ENCODE assay signal across 9 cellular contexts in the genomic region with DNA sequence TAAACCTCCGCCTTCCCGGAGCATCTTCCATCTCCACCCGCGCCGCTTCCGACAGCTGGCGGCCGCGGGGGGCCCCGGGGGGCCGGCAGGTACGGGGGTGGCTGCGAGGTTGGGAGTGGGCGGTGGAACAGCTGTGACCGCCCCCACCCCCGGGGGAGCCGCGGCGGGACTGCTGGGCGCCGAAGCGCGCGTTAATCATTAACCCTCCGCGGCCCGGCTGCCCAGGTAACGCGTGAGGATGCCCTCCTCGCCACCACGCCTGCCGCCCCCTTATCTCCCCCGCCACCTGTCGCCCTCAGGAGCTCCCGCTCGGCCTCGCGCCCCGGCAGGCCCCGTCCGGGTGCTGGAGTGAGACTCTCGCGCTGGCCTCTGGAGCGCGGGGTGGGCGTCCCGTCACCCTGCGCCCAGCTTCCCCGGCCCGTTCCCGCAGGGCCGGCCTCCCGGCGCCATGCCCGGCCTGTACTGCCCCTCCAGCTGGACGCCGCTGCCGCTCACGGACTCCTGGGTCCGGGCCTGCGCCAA. TPM values are rescaled to one million over a fixed set of nuclear protein-coding genes. Genes with fewer than 3 reads are reported as not detected.
DNase-seq lines count a peak whose midpoint lies in the region; FAIRE-seq and TF ChIP-seq lines count a peak whose summit lies in the region.
"Had no signal": no experiment of that assay in that cellular context is flagged by ENCODE, and none has a peak within 500 bp of the region (broad histone marks: within the 10 kb centered on the region; RNA-seq: fewer than 3 reads in every experiment).

No MANE protein-coding gene starts in this region.

- no peak overlapping the region for H3K27ac Mint-ChIP-seq in activated T-helper 2 cell treated with anti-CD3 and anti-CD28 coated beads, Interferon-gamma antibody, Interleukin-2, Interleukin-4, amounts not matched to agents 10 μg/mL and 5 μg/mL and 100 μg/mL, durations not matched to agents 14 hours and 24 hours and 36 hours

- H3K9me3 ChIP-seq in neuron (ENCODE audit: low read length) = peaks cover 2% of the 10 kb centered on the region

- peaks cover 82% of the 10 kb centered on the region for H3K27me3 ChIP-seq in neuron (ENCODE audit: insufficient read depth, low read length)

- H3K4me3 ChIP-seq in LNCaP clone FGC (ENCODE audit: low read depth, low read length) = peak overlapping the region; percentile 39
- H3K4me3 ChIP-seq in neuron (ENCODE audit: low read length) = no peak overlapping the region

- no peak for FAIRE-seq in D721Med (lab: Jason Lieb, UNC)

- H3K4me1 ChIP-seq in neuron (ENCODE audit: insufficient read depth, low read length) = peaks cover 10% of the 10 kb centered on the region

- intact Hi-C loops in activated T-helper 2 cell treated with anti-CD3 and anti-CD28 coated beads, Interferon-gamma antibody, Interleukin-2, Interleukin-4, amounts not matched to agents 10 μg/mL and 5 μg/mL and 100 μg/mL, durations not matched to agents 14 hours and 24 hours and 36 hours (cut with micrococcal nuclease) = no loop called here

- DNase-seq in D721Med (ENCODE audit: insufficient read length, low spot score) (peak; percentile 58), LNCaP clone FGC (ENCODE audit: low read depth) (no peak), cerebellum (ENCODE audit: low spot score) (peak; percentile 25), NCI-H1436 (lab: John Stamatoyannopoulos, UW) (no peak), islet precursor cell (no peak)
- no peak for DNase-seq in activated CD4-positive, CD25-positive, alpha-beta regulatory T cell treated with anti-CD3 and anti-CD28 coated beads, Interleukin-2, amount 50 U/mL, for 72 hours
- no peak for DNase-seq in activated T-helper 2 cell treated with anti-CD3 and anti-CD28 coated beads, Interferon-gamma antibody, Interleukin-2, Interleukin-4, amounts not matched to agents 10 μg/mL and 5 μg/mL and 100 μg/mL, durations not matched to agents 14 hours and 24 hours and 36 hours (ENCODE audit: low spot score)

- peak overlapping the region; percentile 82 for H2AFZ ChIP-seq in neuron (ENCODE audit: low read depth, low read length)

- no peaks in the 10 kb centered on the region for H3K36me3 ChIP-seq in neuron (ENCODE audit: insufficient read depth, low read length)

- no peaks in the 10 kb centered on the region for H3K36me3 Mint-ChIP-seq in activated T-helper 2 cell treated with anti-CD3 and anti-CD28 coated beads, Interferon-gamma antibody, Interleukin-2, Interleukin-4, amounts not matched to agents 10 μg/mL and 5 μg/mL and 100 μg/mL, durations not matched to agents 14 hours and 24 hours and 36 hours (ENCODE audit: low read depth)

- H3K27me3 Mint-ChIP-seq in activated T-helper 2 cell treated with anti-CD3 and anti-CD28 coated beads, Interferon-gamma antibody, Interleukin-2, Interleukin-4, amounts not matched to agents 10 μg/mL and 5 μg/mL and 100 μg/mL, durations not matched to agents 14 hours and 24 hours and 36 hours (ENCODE audit: low read depth) = peaks cover 52% of the 10 kb centered on the region

- H3K9me3 Mint-ChIP-seq in activated T-helper 2 cell treated with anti-CD3 and anti-CD28 coated beads, Interferon-gamma antibody, Interleukin-2, Interleukin-4, amounts not matched to agents 10 μg/mL and 5 μg/mL and 100 μg/mL, durations not matched to agents 14 hours and 24 hours and 36 hours = no peaks in the 10 kb centered on the region

- H3K4me3 Mint-ChIP-seq in activated T-helper 2 cell treated with anti-CD3 and anti-CD28 coated beads, Interferon-gamma antibody, Interleukin-2, Interleukin-4, amounts not matched to agents 10 μg/mL and 5 μg/mL and 100 μg/mL, durations not matched to agents 14 hours and 24 hours and 36 hours (ENCODE audit: low read depth) = no peak overlapping the region

- H3K4me1 Mint-ChIP-seq in activated T-helper 2 cell treated with anti-CD3 and anti-CD28 coated beads, Interferon-gamma antibody, Interleukin-2, Interleukin-4, amounts not matched to agents 10 μg/mL and 5 μg/mL and 100 μg/mL, durations not matched to agents 14 hours and 24 hours and 36 hours (ENCODE audit: low read depth) = peaks cover 6% of the 10 kb centered on the region

- TF ChIP-seq CTCF in D721Med (IDR thresholded peaks at IDR 0.05; ENCODE audit: insufficient read depth, missing control alignments) = no peak
- no peak for TF ChIP-seq CTCF in LNCaP clone FGC (IDR thresholded peaks at IDR 0.05; ENCODE audit: control insufficient read depth, extremely low read depth, insufficient read depth)

RNA-seq across cellular contexts. Expression of a gene that starts 0.8 kb away (rescaled TPM):
- total RNA-seq in cerebellum = 6.6 TPM
- 0.11 TPM in 1 of 2 replicates, not detected in the other for total RNA-seq in activated T-helper 2 cell treated with anti-CD3 and anti-CD28 coated beads, Interferon-gamma antibody, Interleukin-2, Interleukin-4, amounts not matched to agents 10 μg/mL and 5 μg/mL and 100 μg/mL, durations not matched to agents 14 hours and 24 hours and 36 hours

RNA-seq across cellular contexts. Expression of a gene that starts 18.6 kb away (rescaled TPM):
- total RNA-seq in cerebellum = 13.7 TPM
- 64.0 and 66.6 TPM in 2 replicates for total RNA-seq in activated T-helper 2 cell treated with anti-CD3 and anti-CD28 coated beads, Interferon-gamma antibody, Interleukin-2, Interleukin-4, amounts not matched to agents 10 μg/mL and 5 μg/mL and 100 μg/mL, durations not matched to agents 14 hours and 24 hours and 36 hours

RNA-seq across cellular contexts. Expression of a gene that starts 19.3 kb away (rescaled TPM):
- 0.91 TPM for total RNA-seq in cerebellum
- 9.5 and 10.6 TPM in 2 replicates for total RNA-seq in activated T-helper 2 cell treated with anti-CD3 and anti-CD28 coated beads, Interferon-gamma antibody, Interleukin-2, Interleukin-4, amounts not matched to agents 10 μg/mL and 5 μg/mL and 100 μg/mL, durations not matched to agents 14 hours and 24 hours and 36 hours

RNA-seq across cellular contexts. Expression of a gene that starts 31.2 kb away (rescaled TPM):
- 5.8 TPM for total RNA-seq in cerebellum
- 0.18 TPM in 1 of 2 replicates, not detected in the other for total RNA-seq in activated T-helper 2 cell treated with anti-CD3 and anti-CD28 coated beads, Interferon-gamma antibody, Interleukin-2, Interleukin-4, amounts not matched to agents 10 μg/mL and 5 μg/mL and 100 μg/mL, durations not matched to agents 14 hours and 24 hours and 36 hours
- total RNA-seq: dermis blood vessel endothelial cell had no signal

RNA-seq across cellular contexts. Expression of a gene that starts 44.1 kb away (rescaled TPM):
- 52.9 TPM for total RNA-seq in cerebellum
- total RNA-seq in activated T-helper 2 cell treated with anti-CD3 and anti-CD28 coated beads, Interferon-gamma antibody, Interleukin-2, Interleukin-4, amounts not matched to agents 10 μg/mL and 5 μg/mL and 100 μg/mL, durations not matched to agents 14 hours and 24 hours and 36 hours = 68.2 and 73.4 TPM in 2 replicates

Comparison
In these comparisons a context has a peak if more than half of its experiments do, and no peak if none do; other contexts are left out.
1. DNase-seq: peak in D721Med (single experiment) and cerebellum (single experiment); none in LNCaP clone FGC (single experiment), NCI-H1436 (single experiment), islet precursor cell (single experiment), activated CD4-positive, CD25-positive, alpha-beta regulatory T cell treated with anti-CD3 and anti-CD28 coated beads, Interleukin-2, amount 50 U/mL, for 72 hours (single experiment) and activated T-helper 2 cell treated with anti-CD3 and anti-CD28 coated beads, Interferon-gamma antibody, Interleukin-2, Interleukin-4, amounts not matched to agents 10 μg/mL and 5 μg/mL and 100 μg/mL, durations not matched to agents 14 hours and 24 hours and 36 hours (single experiment).